7 cellular contexts compared by ENCODE assay signal in the genomic region with DNA sequence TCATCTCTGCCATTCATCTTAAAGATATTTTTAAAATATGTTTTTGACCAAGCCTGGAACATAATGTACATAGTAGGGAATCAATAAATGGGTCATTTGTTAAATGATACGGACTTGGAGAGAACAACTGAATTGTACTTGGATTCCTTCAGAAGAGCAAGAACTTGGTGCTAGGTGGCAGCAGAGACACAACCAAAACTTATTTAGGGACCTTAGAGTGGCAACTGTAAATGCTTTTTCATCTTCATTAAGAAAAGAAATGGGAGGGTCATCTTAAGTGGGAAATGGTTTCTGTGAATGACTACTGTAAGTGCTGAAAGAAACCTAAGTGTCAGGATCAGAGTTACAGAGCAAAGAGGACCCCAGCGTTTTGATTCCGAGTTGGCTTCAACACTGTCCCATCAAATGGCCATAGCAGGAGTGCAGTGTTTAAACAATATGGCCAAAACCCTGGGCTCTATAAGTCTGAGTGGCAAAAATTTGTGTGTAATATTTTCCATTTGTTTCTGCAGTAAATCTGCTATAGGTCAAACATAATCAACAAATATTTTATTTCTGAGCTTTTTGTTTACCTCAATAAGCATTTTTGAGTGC.
DNase-seq lines count a peak whose midpoint lies in the region; ATAC-seq and TF ChIP-seq lines count a peak whose summit lies in the region.

No MANE protein-coding gene starts in this region.

- TF ChIP-seq CTCF in GM12875 (IDR thresholded peaks at IDR 0.05; ENCODE audit: borderline replicate concordance, insufficient read depth, low read depth, low read length): 0 out of 2 replicates have a peak, but pooled peaks have one; percentile 6
- TF ChIP-seq CTCF in epithelial cell of esophagus (IDR thresholded peaks at IDR 0.05; ENCODE audit: insufficient read depth, low read depth, low read length, missing control alignments): peak; percentile 73

- H3K27ac Mint-ChIP-seq in natural killer cell treated with Interleukin-12 subunit alpha and Interleukin-12 subunit beta and Interleukin-15 and Interleukin-18, amount 100 ng/mL, for 72 hours: no peak overlapping the region

- peaks cover 14 to 18% of the 10 kb centered on the region in 2 donors for H3K4me1 Mint-ChIP-seq in natural killer cell treated with Interleukin-12 subunit alpha and Interleukin-12 subunit beta and Interleukin-15 and Interleukin-18, amount 100 ng/mL, for 72 hours (ENCODE audit: low read depth in 2 of 2)

- H3K27me3 Mint-ChIP-seq in natural killer cell treated with Interleukin-12 subunit alpha and Interleukin-12 subunit beta and Interleukin-15 and Interleukin-18, amount 100 ng/mL, for 72 hours: no peaks in the 10 kb centered on the region

- H3K4me3 Mint-ChIP-seq in natural killer cell treated with Interleukin-12 subunit alpha and Interleukin-12 subunit beta and Interleukin-15 and Interleukin-18, amount 100 ng/mL, for 72 hours: peak overlapping the region; percentile 30

- DNase-seq in NOMO-1 treated with dmso at 0.1 percent for 144 hours (lab: John Stamatoyannopoulos, UW; ENCODE audit: unreplicated experiment): peak; percentile 36
- peak; percentile 71 for DNase-seq in epithelial cell of esophagus (ENCODE audit: low read depth)
- DNase-seq in natural killer cell treated with Interleukin-12 subunit alpha and Interleukin-12 subunit beta and Interleukin-15 and Interleukin-18, amount 100 ng/mL, for 72 hours (ENCODE audit: low spot score): no peak
- no peak for DNase-seq in UCSD-AML1 (lab: John Stamatoyannopoulos, UW; ENCODE audit: unreplicated experiment)

- no peak overlapping the region for H3K4me3 ChIP-seq in GM12875 (ENCODE audit: low read depth, low read length)
- H3K4me3 ChIP-seq in epithelial cell of esophagus (ENCODE audit: low read length): no peak overlapping the region

- no peak for ATAC-seq in natural killer cell treated with Interleukin-12 subunit alpha and Interleukin-12 subunit beta and Interleukin-15 and Interleukin-18, amount 100 ng/mL, for 72 hours
- no peak for ATAC-seq in GM18519 (IDR thresholded peaks at IDR 0.05; ENCODE audit: low FRiP score, unreplicated experiment)
- ATAC-seq in GM21717 (IDR thresholded peaks at IDR 0.05; ENCODE audit: unreplicated experiment): no peak

- H3K9me3 Mint-ChIP-seq in natural killer cell treated with Interleukin-12 subunit alpha and Interleukin-12 subunit beta and Interleukin-15 and Interleukin-18, amount 100 ng/mL, for 72 hours: no peaks in the 10 kb centered on the region

- H3K36me3 Mint-ChIP-seq in natural killer cell treated with Interleukin-12 subunit alpha and Interleukin-12 subunit beta and Interleukin-15 and Interleukin-18, amount 100 ng/mL, for 72 hours: no peaks in the 10 kb centered on the region

Comparison
In these comparisons a context has a peak if more than half of its experiments do, and no peak if none do; other contexts are left out.
1. DNase-seq: peak in NOMO-1 treated with dmso at 0.1 percent for 144 hours (single experiment) and epithelial cell of esophagus (single experiment); none in natural killer cell treated with Interleukin-12 subunit alpha and Interleukin-12 subunit beta and Interleukin-15 and Interleukin-18, amount 100 ng/mL, for 72 hours (single experiment) and UCSD-AML1 (single experiment).